In genomic region chr7:103660455-103661371, GRCh38 we compare ENCODE assay signal across 1 cellular context.
TF ChIP-seq lines count a peak whose summit lies in the region.

No MANE protein-coding gene starts in this region.

TF ChIP-seq in HepG2, 621 proteins besides CTCF, POLR2A, EP300 and RAD21 (continued from another document):
- TF ChIP-seq NFAT5 (CRISPR knock-in tag; IDR thresholded peaks at IDR 0.05) (no peak), DNMT1 (CRISPR knock-in tag; IDR thresholded peaks at IDR 0.05) (no peak), KLF11 (CRISPR knock-in tag; IDR thresholded peaks at IDR 0.05) (peak; percentile 86; the same call in 1 of the 2 replicates), ATRX (CRISPR knock-in tag; IDR thresholded peaks at IDR 0.05; ENCODE audit: borderline replicate concordance) (no peak), JUNB (CRISPR knock-in tag; IDR thresholded peaks at IDR 0.05; ENCODE audit: borderline replicate concordance) (peak; percentile 71; the same call in 1 of the 2 replicates), NFE2L1 (CRISPR knock-in tag; IDR thresholded peaks at IDR 0.05; ENCODE audit: borderline replicate concordance) (no peak), ISX (CRISPR knock-in tag; conservative IDR thresholded peaks at IDR 0.05) (no peak), ATF6 (CRISPR knock-in tag; conservative IDR thresholded peaks at IDR 0.05) (no peak), ZBTB14 (CRISPR knock-in tag; IDR thresholded peaks at IDR 0.05) (no peak), HBP1 (CRISPR knock-in tag; IDR thresholded peaks at IDR 0.05; ENCODE audit: low read depth) (peak; percentile 66; the same call in 1 of the 2 replicates), ZNF260 (CRISPR knock-in tag; IDR thresholded peaks at IDR 0.05; ENCODE audit: borderline replicate concordance, low read depth) (no peak), ZNF768 (CRISPR knock-in tag; IDR thresholded peaks at IDR 0.05) (no peak), ZBTB8A (CRISPR knock-in tag; IDR thresholded peaks at IDR 0.05; ENCODE audit: borderline replicate concordance, low read depth) (no peak), ZNF180 (CRISPR knock-in tag; IDR thresholded peaks at IDR 0.05; ENCODE audit: borderline replicate concordance, low read depth) (no peak), ZKSCAN1 (IDR thresholded peaks at IDR 0.05; ENCODE audit: low read length) (no peak), ZXDC (CRISPR knock-in tag; IDR thresholded peaks at IDR 0.05) (no peak), ZNF580 (CRISPR knock-in tag; IDR thresholded peaks at IDR 0.05; ENCODE audit: borderline replicate concordance, low read depth) (peak; percentile 59; the same call in 1 of the 2 replicates)
